1 cellular context compared by ENCODE assay signal in genomic region chr15:75921732-75922703, GRCh38.
TF ChIP-seq lines count a peak whose summit lies in the region.

No MANE protein-coding gene starts in this region.

TF ChIP-seq in SK-N-SH treated with all-trans-retinoic acid at 6 μM for 48 hours, 23 proteins besides CTCF, POLR2A, EP300 and RAD21 (continued from another document):
- TF ChIP-seq TSHZ2 (CRISPR knock-in tag; IDR thresholded peaks at IDR 0.05) (no peak), OSR1 (CRISPR knock-in tag; IDR thresholded peaks at IDR 0.05) (no peak), RARB (CRISPR knock-in tag; IDR thresholded peaks at IDR 0.05) (no peak), PPARA (CRISPR knock-in tag; IDR thresholded peaks at IDR 0.05; ENCODE audit: borderline replicate concordance) (no peak), ZNF70 (CRISPR knock-in tag; IDR thresholded peaks at IDR 0.05) (no peak)
TF ChIP-seq in SK-N-SH treated with all-trans-retinoic acid at 6 μM for 48 hours: peak in this region for 0.
